In the genomic region with DNA sequence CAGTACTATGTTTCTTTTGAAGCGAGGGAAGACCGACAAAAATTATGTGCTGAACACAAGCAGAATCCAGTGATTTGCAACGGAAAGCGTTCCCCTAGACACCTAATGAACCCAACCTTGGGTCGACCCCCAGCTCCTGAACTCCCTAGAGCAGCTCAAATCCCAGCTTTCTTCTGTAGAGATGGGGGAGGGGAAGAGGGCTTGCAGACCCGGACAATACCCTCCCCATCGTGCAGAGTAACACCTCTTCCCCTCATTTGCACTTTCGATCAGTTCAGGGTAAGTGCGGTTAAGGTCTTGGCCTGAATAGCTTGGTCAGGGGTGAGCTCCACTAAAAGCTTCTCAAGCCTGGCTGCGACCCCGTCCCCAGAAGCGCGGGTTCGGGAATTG, we compare ENCODE assay signal across 8 cellular contexts. TPM values are rescaled to one million over a fixed set of nuclear protein-coding genes. Genes with fewer than 3 reads are reported as not detected.
A peak's percentile ranks its signal among the peaks of the same experiment; 100 is the strongest.
DNase-seq lines count a peak whose midpoint lies in the region; ATAC-seq and TF ChIP-seq lines count a peak whose summit lies in the region.

No MANE protein-coding gene starts in this region.

- H3K4me3 ChIP-seq in NT2/D1 (ENCODE audit: insufficient read length, low read depth) (peak overlapping the region; percentile 73), endocrine pancreas (ENCODE audit: control insufficient read depth, insufficient read depth, low read length) (peak overlapping the region; percentile 87)

- intact Hi-C loops in CD14-positive monocyte (cut with micrococcal nuclease), result loop anchor here (2.0 to 10.0 kb wide), 5 partner anchors 342 to 1980 kb away; a partner anchor contains a TSS

- peaks cover 19% of the 10 kb centered on the region for H3K27me3 ChIP-seq in NT2/D1 (ENCODE audit: insufficient read depth, insufficient read length)
- H3K27me3 ChIP-seq in endocrine pancreas (ENCODE audit: control insufficient read depth, insufficient read depth, low read length), result no peaks in the 10 kb centered on the region

- H3K36me3 ChIP-seq in NT2/D1 (ENCODE audit: insufficient read depth, insufficient read length, low read length) (peaks cover 11% of the 10 kb centered on the region), endocrine pancreas (ENCODE audit: control insufficient read depth, insufficient read depth, low read length) (no peaks in the 10 kb centered on the region)

- ATAC-seq in GM21529 (IDR thresholded peaks at IDR 0.05; ENCODE audit: unreplicated experiment), result peak; percentile 5
- ATAC-seq in natural killer cell treated with Interleukin-12 subunit alpha and Interleukin-12 subunit beta and Interleukin-15 and Interleukin-18, amount 100 ng/mL, for 72 hours, result peak; percentile 1 to 34

- H3K9ac ChIP-seq in NT2/D1 (ENCODE audit: insufficient read length, low read depth), result peak overlapping the region; percentile 63
- peak overlapping the region; percentile 86 for H3K9ac ChIP-seq in endocrine pancreas (ENCODE audit: control insufficient read depth, insufficient read depth, low read length)

- peak overlapping the region; percentile 89 to 98 (median 94) for H3K27ac Mint-ChIP-seq in CD14-positive monocyte
- peak overlapping the region; percentile 74 to 96 for H3K27ac Mint-ChIP-seq in natural killer cell treated with Interleukin-12 subunit alpha and Interleukin-12 subunit beta and Interleukin-15 and Interleukin-18, amount 100 ng/mL, for 72 hours

- H3K4me3 Mint-ChIP-seq in CD14-positive monocyte, result peak overlapping the region; percentile 89 to 99
- H3K4me3 Mint-ChIP-seq in natural killer cell treated with Interleukin-12 subunit alpha and Interleukin-12 subunit beta and Interleukin-15 and Interleukin-18, amount 100 ng/mL, for 72 hours, result peak overlapping the region; percentile 96

- peaks cover 0 to 1% (median 0%) of the 10 kb centered on the region in 7 donors for H3K9me3 Mint-ChIP-seq in CD14-positive monocyte
- no peaks in the 10 kb centered on the region for H3K9me3 Mint-ChIP-seq in natural killer cell treated with Interleukin-12 subunit alpha and Interleukin-12 subunit beta and Interleukin-15 and Interleukin-18, amount 100 ng/mL, for 72 hours

- in situ Hi-C loops in GM13976 (cut with MboI; ENCODE audit: low sequenced_read_pairs, unreplicated experiment), result loop anchor here (25.0 kb wide), 1 partner anchor 615 kb away; no protein-coding TSS in a partner anchor

- no peak for DNase-seq in CD14-positive monocyte (ENCODE audit: low spot score)
- DNase-seq in NT2/D1 (ENCODE audit: low read depth, low spot score), result no peak
- no peak for DNase-seq in natural killer cell treated with Interleukin-12 subunit alpha and Interleukin-12 subunit beta and Interleukin-15 and Interleukin-18, amount 100 ng/mL, for 72 hours (ENCODE audit: low spot score)
- DNase-seq in HUDEP-2 (lab: John Stamatoyannopoulos, UW; ENCODE audit: unreplicated experiment in 76 of 76), result no peak
- no peak for DNase-seq in GM13976 (ENCODE audit: low spot score)
- DNase-seq in MV-4-11 (lab: John Stamatoyannopoulos, UW), result no peak

- TF ChIP-seq CTCF in CD14-positive monocyte (IDR thresholded peaks at IDR 0.05) (no peak), GM13976 (IDR thresholded peaks at IDR 0.05; ENCODE audit: borderline replicate concordance, control extremely low read depth, extremely low read depth, insufficient read depth, missing control alignments) (no peak)

- H3K4me1 ChIP-seq in NT2/D1 (ENCODE audit: insufficient read depth, insufficient read length) (no peaks in the 10 kb centered on the region), endocrine pancreas (ENCODE audit: control insufficient read depth, insufficient read depth, low read length) (peaks cover 8% of the 10 kb centered on the region)

- peaks cover 12 to 16% (median 15%) of the 10 kb centered on the region in 3 donors for H3K27me3 Mint-ChIP-seq in CD14-positive monocyte (ENCODE audit: low read depth in 3 of 3)
- H3K27me3 Mint-ChIP-seq in natural killer cell treated with Interleukin-12 subunit alpha and Interleukin-12 subunit beta and Interleukin-15 and Interleukin-18, amount 100 ng/mL, for 72 hours, result peaks cover 6 to 10% of the 10 kb centered on the region in 2 donors

- H3K36me3 Mint-ChIP-seq in CD14-positive monocyte, result peaks cover 0 to 4% of the 10 kb centered on the region in 2 donors
- no peaks in the 10 kb centered on the region for H3K36me3 Mint-ChIP-seq in natural killer cell treated with Interleukin-12 subunit alpha and Interleukin-12 subunit beta and Interleukin-15 and Interleukin-18, amount 100 ng/mL, for 72 hours

- H3K9me3 ChIP-seq in NT2/D1 (ENCODE audit: insufficient read depth, low read length) (no peaks in the 10 kb centered on the region), endocrine pancreas (ENCODE audit: control insufficient read depth, low read length) (no peaks in the 10 kb centered on the region)

- peaks cover 31% of the 10 kb centered on the region for H3K4me1 Mint-ChIP-seq in CD14-positive monocyte
- H3K4me1 Mint-ChIP-seq in natural killer cell treated with Interleukin-12 subunit alpha and Interleukin-12 subunit beta and Interleukin-15 and Interleukin-18, amount 100 ng/mL, for 72 hours (ENCODE audit: low read depth in 2 of 2), result peaks cover 13 to 20% of the 10 kb centered on the region in 2 donors

RNA-seq across cellular contexts. Expression of a gene that starts 0.4 kb away (rescaled TPM):
- 1 to 10 TPM; 1.5 to 1.6 TPM for polyA plus RNA-seq in CD14-positive monocyte
- total RNA-seq in natural killer cell treated with Interleukin-12 subunit alpha and Interleukin-12 subunit beta and Interleukin-15 and Interleukin-18, amount 100 ng/mL, for 72 hours, result 1 to 10 TPM; 6.9 to 9.8 TPM
